2 cellular contexts compared by ENCODE assay signal in the genomic region with DNA sequence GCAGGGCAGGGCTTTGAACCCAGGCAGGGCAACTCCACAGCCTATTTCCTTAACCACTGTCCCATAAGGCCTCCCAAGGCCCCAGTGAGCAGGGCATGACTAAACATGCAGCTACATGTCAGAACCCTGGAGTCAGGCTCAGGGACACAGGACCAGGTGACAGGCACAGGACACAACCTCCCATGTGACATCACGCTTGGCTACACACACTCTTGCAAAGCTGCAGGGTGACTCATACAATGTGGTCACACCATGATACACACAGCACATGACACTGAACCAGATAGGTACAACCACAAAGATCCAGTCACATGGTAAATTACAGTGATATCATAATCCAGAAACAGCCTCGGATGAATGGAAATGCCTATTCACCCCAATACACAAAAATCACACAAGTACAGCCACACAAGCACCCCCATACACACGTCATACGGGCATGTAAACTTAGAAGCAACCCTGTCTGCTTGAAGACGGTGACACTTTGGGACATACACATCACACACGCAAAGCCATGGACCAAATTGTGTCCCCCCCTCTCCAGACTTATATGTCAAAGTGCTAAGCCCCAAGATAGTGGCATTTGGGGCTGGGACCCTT.
TF ChIP-seq lines count a peak whose summit lies in the region.

No MANE protein-coding gene starts in this region.

TF ChIP-seq in HepG2, 621 proteins besides CTCF, POLR2A, EP300 and RAD21:
- no peak for TF ChIP-seq RBFOX2 (IDR thresholded peaks at IDR 0.05; ENCODE audit: low read depth, low read length)
- TF ChIP-seq, protein P1, sequence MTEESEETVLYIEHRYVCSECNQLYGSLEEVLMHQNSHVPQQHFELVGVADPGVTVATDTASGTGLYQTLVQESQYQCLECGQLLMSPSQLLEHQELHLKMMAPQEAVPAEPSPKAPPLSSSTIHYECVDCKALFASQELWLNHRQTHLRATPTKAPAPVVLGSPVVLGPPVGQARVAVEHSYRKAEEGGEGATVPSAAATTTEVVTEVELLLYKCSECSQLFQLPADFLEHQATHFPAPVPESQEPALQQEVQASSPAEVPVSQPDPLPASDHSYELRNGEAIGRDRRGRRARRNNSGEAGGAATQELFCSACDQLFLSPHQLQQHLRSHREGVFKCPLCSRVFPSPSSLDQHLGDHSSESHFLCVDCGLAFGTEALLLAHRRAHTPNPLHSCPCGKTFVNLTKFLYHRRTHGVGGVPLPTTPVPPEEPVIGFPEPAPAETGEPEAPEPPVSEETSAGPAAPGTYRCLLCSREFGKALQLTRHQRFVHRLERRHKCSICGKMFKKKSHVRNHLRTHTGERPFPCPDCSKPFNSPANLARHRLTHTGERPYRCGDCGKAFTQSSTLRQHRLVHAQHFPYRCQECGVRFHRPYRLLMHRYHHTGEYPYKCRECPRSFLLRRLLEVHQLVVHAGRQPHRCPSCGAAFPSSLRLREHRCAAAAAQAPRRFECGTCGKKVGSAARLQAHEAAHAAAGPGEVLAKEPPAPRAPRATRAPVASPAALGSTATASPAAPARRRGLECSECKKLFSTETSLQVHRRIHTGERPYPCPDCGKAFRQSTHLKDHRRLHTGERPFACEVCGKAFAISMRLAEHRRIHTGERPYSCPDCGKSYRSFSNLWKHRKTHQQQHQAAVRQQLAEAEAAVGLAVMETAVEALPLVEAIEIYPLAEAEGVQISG (CRISPR knock-in tag; IDR thresholded peaks at IDR 0.05) = no peak
- TF ChIP-seq ZBTB21 (CRISPR knock-in tag; IDR thresholded peaks at IDR 0.05) = peak; percentile 35; the same call in 1 of the 2 replicates
- peak; percentile 79 for TF ChIP-seq CREB1 (IDR thresholded peaks at IDR 0.05)
- no peak for TF ChIP-seq CREB1 (CRISPR knock-in tag; IDR thresholded peaks at IDR 0.05)
- TF ChIP-seq PCBP2 (optimal IDR thresholded peaks at IDR 0.05; ENCODE audit: low read depth, low read length, poor library complexity, severe bottlenecking) = no peak
- peak; percentile 70 for TF ChIP-seq FOSL2 (CRISPR knock-in tag; IDR thresholded peaks at IDR 0.05)

TF ChIP-seq in HEK293, 187 proteins besides CTCF, POLR2A, EP300 and RAD21 (continues in another document):
- TF ChIP-seq ZFHX2 (tag by site-specific recombination; conservative IDR thresholded peaks at IDR 0.05) (0 out of 2 replicates have a peak, but pooled peaks have one; percentile 11), ZNF24 (tag by site-specific recombination; IDR thresholded peaks at IDR 0.05) (peak; percentile 98), TCF7L2 (IDR thresholded peaks at IDR 0.05; ENCODE audit: borderline replicate concordance, low read depth, low read length) (no peak), ZNF155 (tag by site-specific recombination; IDR thresholded peaks at IDR 0.05) (peak; percentile 94; the same call in 1 of the 2 replicates), ZNF521 (tag by site-specific recombination; IDR thresholded peaks at IDR 0.05) (no peak), ZNF366 (tag by site-specific recombination; conservative IDR thresholded peaks at IDR 0.05) (peak; percentile 28), ZNF302 (tag by site-specific recombination; IDR thresholded peaks at IDR 0.05; ENCODE audit: low read depth) (no peak), ZNF354C (tag by site-specific recombination; IDR thresholded peaks at IDR 0.05; ENCODE audit: borderline replicate concordance, low read depth) (no peak), KLF9 (tag by site-specific recombination; IDR thresholded peaks at IDR 0.05; ENCODE audit: low read depth) (no peak), ZNF610 (tag by site-specific recombination; IDR thresholded peaks at IDR 0.05; ENCODE audit: borderline replicate concordance) (no peak), ZBTB49 (tag by site-specific recombination; IDR thresholded peaks at IDR 0.05; ENCODE audit: low read depth) (no peak), ZNF398 (tag by site-specific recombination; IDR thresholded peaks at IDR 0.05) (peak; percentile 62), WT1 (tag by site-specific recombination; IDR thresholded peaks at IDR 0.05) (peak; percentile 72), ZNF660 (tag by site-specific recombination; IDR thresholded peaks at IDR 0.05) (peak; percentile 92; the same call in 1 of the 2 replicates), ZNF184 (tag by site-specific recombination; IDR thresholded peaks at IDR 0.05) (0 out of 2 replicates have a peak, but pooled peaks have one; percentile 12), KLF7 (tag by site-specific recombination; IDR thresholded peaks at IDR 0.05; ENCODE audit: borderline replicate concordance) (no peak), BCL11A (tag by site-specific recombination; IDR thresholded peaks at IDR 0.05; ENCODE audit: low read depth) (peak; percentile 98), ZBTB48 (tag by site-specific recombination; IDR thresholded peaks at IDR 0.05) (peak; percentile 92), ZNF639 (tag by site-specific recombination; IDR thresholded peaks at IDR 0.05) (peak; percentile 96; the same call in 1 of the 2 replicates), RBAK (tag by site-specific recombination; IDR thresholded peaks at IDR 0.05) (peak; percentile 84; the same call in 1 of the 2 replicates), GLIS2 (tag by site-specific recombination; IDR thresholded peaks at IDR 0.05) (peak; percentile 69), ZNF629 (tag by site-specific recombination; IDR thresholded peaks at IDR 0.05) (peak; percentile 99), ZNF174 (tag by site-specific recombination; IDR thresholded peaks at IDR 0.05) (no peak), ZNF2 (tag by site-specific recombination; IDR thresholded peaks at IDR 0.05) (0 out of 2 replicates have a peak, but pooled peaks have one; percentile 25), HOXC10 (CRISPR knock-in tag; IDR thresholded peaks at IDR 0.05) (no peak), ZNF747 (tag by site-specific recombination; IDR thresholded peaks at IDR 0.05) (no peak), ZNF561 (tag by site-specific recombination; IDR thresholded peaks at IDR 0.05; ENCODE audit: borderline replicate concordance) (no peak), ZNF600 (tag by site-specific recombination; IDR thresholded peaks at IDR 0.05) (0 out of 2 replicates have a peak, but pooled peaks have one; percentile 35)
- TF ChIP-seq, protein P2, sequence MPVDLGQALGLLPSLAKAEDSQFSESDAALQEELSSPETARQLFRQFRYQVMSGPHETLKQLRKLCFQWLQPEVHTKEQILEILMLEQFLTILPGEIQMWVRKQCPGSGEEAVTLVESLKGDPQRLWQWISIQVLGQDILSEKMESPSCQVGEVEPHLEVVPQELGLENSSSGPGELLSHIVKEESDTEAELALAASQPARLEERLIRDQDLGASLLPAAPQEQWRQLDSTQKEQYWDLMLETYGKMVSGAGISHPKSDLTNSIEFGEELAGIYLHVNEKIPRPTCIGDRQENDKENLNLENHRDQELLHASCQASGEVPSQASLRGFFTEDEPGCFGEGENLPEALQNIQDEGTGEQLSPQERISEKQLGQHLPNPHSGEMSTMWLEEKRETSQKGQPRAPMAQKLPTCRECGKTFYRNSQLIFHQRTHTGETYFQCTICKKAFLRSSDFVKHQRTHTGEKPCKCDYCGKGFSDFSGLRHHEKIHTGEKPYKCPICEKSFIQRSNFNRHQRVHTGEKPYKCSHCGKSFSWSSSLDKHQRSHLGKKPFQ (tag by site-specific recombination; IDR thresholded peaks at IDR 0.05) = peak; percentile 83
- TF ChIP-seq, protein P3, sequence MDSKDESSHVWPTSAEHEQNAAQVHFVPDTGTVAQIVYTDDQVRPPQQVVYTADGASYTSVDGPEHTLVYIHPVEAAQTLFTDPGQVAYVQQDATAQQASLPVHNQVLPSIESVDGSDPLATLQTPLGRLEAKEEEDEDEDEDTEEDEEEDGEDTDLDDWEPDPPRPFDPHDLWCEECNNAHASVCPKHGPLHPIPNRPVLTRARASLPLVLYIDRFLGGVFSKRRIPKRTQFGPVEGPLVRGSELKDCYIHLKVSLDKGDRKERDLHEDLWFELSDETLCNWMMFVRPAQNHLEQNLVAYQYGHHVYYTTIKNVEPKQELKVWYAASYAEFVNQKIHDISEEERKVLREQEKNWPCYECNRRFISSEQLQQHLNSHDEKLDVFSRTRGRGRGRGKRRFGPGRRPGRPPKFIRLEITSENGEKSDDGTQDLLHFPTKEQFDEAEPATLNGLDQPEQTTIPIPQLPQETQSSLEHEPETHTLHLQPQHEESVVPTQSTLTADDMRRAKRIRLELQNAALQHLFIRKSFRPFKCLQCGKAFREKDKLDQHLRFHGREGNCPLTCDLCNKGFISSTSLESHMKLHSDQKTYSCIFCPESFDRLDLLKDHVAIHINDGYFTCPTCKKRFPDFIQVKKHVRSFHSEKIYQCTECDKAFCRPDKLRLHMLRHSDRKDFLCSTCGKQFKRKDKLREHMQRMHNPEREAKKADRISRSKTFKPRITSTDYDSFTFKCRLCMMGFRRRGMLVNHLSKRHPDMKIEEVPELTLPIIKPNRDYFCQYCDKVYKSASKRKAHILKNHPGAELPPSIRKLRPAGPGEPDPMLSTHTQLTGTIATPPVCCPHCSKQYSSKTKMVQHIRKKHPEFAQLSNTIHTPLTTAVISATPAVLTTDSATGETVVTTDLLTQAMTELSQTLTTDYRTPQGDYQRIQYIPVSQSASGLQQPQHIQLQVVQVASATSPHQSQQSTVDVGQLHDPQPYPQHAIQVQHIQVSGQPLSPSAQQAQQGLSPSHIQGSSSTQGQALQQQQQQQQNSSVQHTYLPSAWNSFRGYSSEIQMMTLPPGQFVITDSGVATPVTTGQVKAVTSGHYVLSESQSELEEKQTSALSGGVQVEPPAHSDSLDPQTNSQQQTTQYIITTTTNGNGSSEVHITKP (tag by site-specific recombination; IDR thresholded peaks at IDR 0.05) = peak; percentile 92
- TF ChIP-seq, protein P4, sequence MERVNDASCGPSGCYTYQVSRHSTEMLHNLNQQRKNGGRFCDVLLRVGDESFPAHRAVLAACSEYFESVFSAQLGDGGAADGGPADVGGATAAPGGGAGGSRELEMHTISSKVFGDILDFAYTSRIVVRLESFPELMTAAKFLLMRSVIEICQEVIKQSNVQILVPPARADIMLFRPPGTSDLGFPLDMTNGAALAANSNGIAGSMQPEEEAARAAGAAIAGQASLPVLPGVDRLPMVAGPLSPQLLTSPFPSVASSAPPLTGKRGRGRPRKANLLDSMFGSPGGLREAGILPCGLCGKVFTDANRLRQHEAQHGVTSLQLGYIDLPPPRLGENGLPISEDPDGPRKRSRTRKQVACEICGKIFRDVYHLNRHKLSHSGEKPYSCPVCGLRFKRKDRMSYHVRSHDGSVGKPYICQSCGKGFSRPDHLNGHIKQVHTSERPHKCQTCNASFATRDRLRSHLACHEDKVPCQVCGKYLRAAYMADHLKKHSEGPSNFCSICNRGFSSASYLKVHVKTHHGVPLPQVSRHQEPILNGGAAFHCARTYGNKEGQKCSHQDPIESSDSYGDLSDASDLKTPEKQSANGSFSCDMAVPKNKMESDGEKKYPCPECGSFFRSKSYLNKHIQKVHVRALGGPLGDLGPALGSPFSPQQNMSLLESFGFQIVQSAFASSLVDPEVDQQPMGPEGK (tag by site-specific recombination; IDR thresholded peaks at IDR 0.05) = peak; percentile 85
- TF ChIP-seq, protein P5, sequence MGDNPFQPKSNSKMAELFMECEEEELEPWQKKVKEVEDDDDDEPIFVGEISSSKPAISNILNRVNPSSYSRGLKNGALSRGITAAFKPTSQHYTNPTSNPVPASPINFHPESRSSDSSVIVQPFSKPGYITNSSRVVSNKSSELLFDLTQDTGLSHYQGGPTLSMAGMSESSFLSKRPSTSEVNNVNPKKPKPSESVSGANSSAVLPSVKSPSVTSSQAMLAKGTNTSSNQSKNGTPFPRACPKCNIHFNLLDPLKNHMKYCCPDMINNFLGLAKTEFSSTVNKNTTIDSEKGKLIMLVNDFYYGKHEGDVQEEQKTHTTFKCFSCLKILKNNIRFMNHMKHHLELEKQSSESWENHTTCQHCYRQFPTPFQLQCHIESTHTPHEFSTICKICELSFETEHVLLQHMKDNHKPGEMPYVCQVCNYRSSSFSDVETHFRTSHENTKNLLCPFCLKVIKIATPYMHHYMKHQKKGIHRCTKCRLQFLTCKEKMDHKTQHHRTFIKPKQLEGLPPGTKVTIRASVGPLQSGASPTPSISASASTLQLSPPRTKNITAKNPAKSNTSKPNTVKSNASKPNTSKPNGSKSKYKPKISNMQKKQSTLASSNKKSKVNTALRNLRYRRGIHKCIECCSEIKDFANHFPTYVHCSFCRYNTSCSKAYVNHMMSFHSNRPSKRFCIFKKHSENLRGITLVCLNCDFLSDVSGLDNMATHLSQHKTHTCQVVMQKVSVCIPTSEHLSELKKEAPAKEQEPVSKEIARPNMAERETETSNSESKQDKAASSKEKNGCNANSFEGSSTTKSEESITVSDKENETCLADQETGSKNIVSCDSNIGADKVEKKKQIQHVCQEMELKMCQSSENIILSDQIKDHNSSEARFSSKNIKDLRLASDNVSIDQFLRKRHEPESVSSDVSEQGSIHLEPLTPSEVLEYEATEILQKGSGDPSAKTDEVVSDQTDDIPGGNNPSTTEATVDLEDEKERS (tag by site-specific recombination; IDR thresholded peaks at IDR 0.05) = peak; percentile 46; the same call in 1 of the 2 replicates
